ENCODE assay signal across 24 cellular contexts in genomic region chr21:39109163-39109530, GRCh38.
"Had no signal": no experiment of that assay in that cellular context is flagged by ENCODE, and none has a peak within 500 bp of the region (broad histone marks: within the 10 kb centered on the region; RNA-seq: fewer than 3 reads in every experiment).

No MANE protein-coding gene starts in this region.

- H3K27ac ChIP-seq: coronary artery, epithelial cell of prostate, esophagus squamous epithelium, gastrocnemius medialis, heart right ventricle, left lung, lower lobe of right lung had no signal

- H3K27me3 ChIP-seq: esophagus squamous epithelium, gastrocnemius medialis, heart right ventricle, left lung had no signal

- ATAC-seq: effector memory CD8-positive, alpha-beta T cell; esophagus mucosa; gastrocnemius medialis; heart right ventricle; left cardiac atrium; left lung; left ventricle myocardium superior; lower lobe of right lung; mucosa of descending colon; naive thymus-derived CD8-positive, alpha-beta T cell had no signal

- H3K4me3 Mint-ChIP-seq: effector memory CD8-positive, alpha-beta T cell; endodermal cell; memory B cell; mesothelial cell of epicardium; naive B cell; naive thymus-derived CD8-positive, alpha-beta T cell had no signal

- H3K36me3 ChIP-seq: esophagus squamous epithelium, gastrocnemius medialis, heart right ventricle, left lung, lower lobe of right lung had no signal

- H3K36me3 Mint-ChIP-seq: memory B cell; mesothelial cell of epicardium; naive thymus-derived CD8-positive, alpha-beta T cell had no signal

- H3K4me1 Mint-ChIP-seq: memory B cell; naive thymus-derived CD8-positive, alpha-beta T cell had no signal

- H3K27ac Mint-ChIP-seq: effector memory CD8-positive, alpha-beta T cell; endodermal cell; memory B cell; mesothelial cell of epicardium; naive B cell had no signal

- DNase-seq: effector CD8-positive, alpha-beta T cell; effector memory CD8-positive, alpha-beta T cell; endodermal cell; erythroblast; esophagus squamous epithelium; foreskin fibroblast; foreskin melanocyte; gastrocnemius medialis; glutamatergic neuron; head of caudate nucleus; heart right ventricle; hippocampal formation; left cardiac atrium; left lung; left ventricle myocardium superior; lower lobe of right lung; mucosa of descending colon; naive B cell; naive thymus-derived CD8-positive, alpha-beta T cell had no signal

- H3K4me3 ChIP-seq: coronary artery, esophagus squamous epithelium, gastrocnemius medialis, heart right ventricle, left lung, lower lobe of right lung, mucosa of descending colon had no signal

- H3K9me3 Mint-ChIP-seq: effector memory CD8-positive, alpha-beta T cell; endodermal cell; memory B cell; mesothelial cell of epicardium; naive B cell had no signal

- H3K9me3 ChIP-seq: esophagus squamous epithelium, gastrocnemius medialis, heart right ventricle, left lung, lower lobe of right lung, mucosa of descending colon had no signal
